Comparison of ENCODE assay signal across 8 cellular contexts in genomic region chr6:138115877-138116660, GRCh38. TPM values are rescaled to one million over a fixed set of nuclear protein-coding genes. Genes with fewer than 3 reads are reported as not detected.
DNase-seq lines count a peak whose midpoint lies in the region; ATAC-seq and TF ChIP-seq lines count a peak whose summit lies in the region.
"Had no signal": no experiment of that assay in that cellular context is flagged by ENCODE, and none has a peak within 500 bp of the region (broad histone marks: within the 10 kb centered on the region; RNA-seq: fewer than 3 reads in every experiment).

No MANE protein-coding gene starts in this region.

- H3K4me2 ChIP-seq in mammary epithelial cell (ENCODE audit: insufficient read depth, low read depth, low read length), result no peak overlapping the region

- no peaks in the 10 kb centered on the region for H3K36me3 ChIP-seq in mammary epithelial cell (ENCODE audit: insufficient read depth, low read length)

- peak overlapping the region; percentile 10 for H3K9ac ChIP-seq in mammary epithelial cell (ENCODE audit: insufficient read depth, low read length)

- H3K27me3 ChIP-seq in mammary epithelial cell (ENCODE audit: insufficient read depth, low read length), result no peaks in the 10 kb centered on the region

- WGBS in mammary epithelial cell (ENCODE audit: low coverage, missing lambda C conversion rate), result 11% methylated on average over 10 of the region's 13 CpGs

- peak; percentile 78 for ATAC-seq in HG02642 (IDR thresholded peaks at IDR 0.05; ENCODE audit: poor library complexity, unreplicated experiment)

- H4K20me1 ChIP-seq in mammary epithelial cell (ENCODE audit: insufficient read depth, low read length), result no peaks in the 10 kb centered on the region

- H3K4me1 ChIP-seq in mammary epithelial cell (ENCODE audit: insufficient read depth, low read length), result no peaks in the 10 kb centered on the region

- DNase-seq in GM10266 (ENCODE audit: extremely low spot score) (peak; percentile 64), NCI-H1436 treated with DMSO at 0.1 percent for 48 hours (lab: John Stamatoyannopoulos, UW) (peak; percentile 32), T follicular helper cell (ENCODE audit: low read depth) (peak; percentile 26), mammary epithelial cell (peak; percentile 44), islet precursor cell (peak; percentile 73)
- DNase-seq in stimulated activated CD4-positive, alpha-beta T cell treated with anti-CD3 and anti-CD28 coated beads, Interleukin-2, amount 100 ng/mL, for 24 hours, result peak; percentile 31 to 42

- peak; percentile 70 for TF ChIP-seq CTCF in GM10266 (IDR thresholded peaks at IDR 0.05; ENCODE audit: control insufficient read depth, insufficient read depth, low read depth, missing control alignments)
- peak; percentile 54 to 65 for TF ChIP-seq CTCF in mammary epithelial cell (conservative IDR thresholded peaks at IDR 0.05 in 1 of 2, IDR thresholded peaks at IDR 0.05 in 1 of 2; ENCODE audit: extremely low read depth in 1 of 2, insufficient read depth in 1 of 2, low read depth in 1 of 2, low read length in 2 of 2)

- peak overlapping the region; percentile 29 for H2AFZ ChIP-seq in mammary epithelial cell (ENCODE audit: low read depth, low read length)

- BruUV-seq in mammary epithelial cell (replicated peaks; lab: Mats Ljungman, UMichigan), result no TSS peak

- H3K27ac ChIP-seq in mammary epithelial cell (ENCODE audit: insufficient read depth, low read depth, low read length), result no peak overlapping the region
- H3K27ac ChIP-seq: epithelial cell of prostate had no signal

- CTCF ChIA-PET in mammary epithelial cell (lab: Charles Lee; ENCODE audit: low non-redundant PET), result interaction anchor here (0.5 kb wide), 1 partner anchor 369 kb away, joined by 4 read pairs; no protein-coding TSS in a partner anchor

- H3K4me3 ChIP-seq in mammary epithelial cell (replicated peaks in 1 of 3; ENCODE audit: insufficient read depth in 1 of 3, low read depth in 2 of 3, low read length in 3 of 3), result no peak overlapping the region

- in situ Hi-C loops in mammary epithelial cell (cut with MboI; ENCODE audit: low sequenced_read_pairs in 2 of 2), result loop anchor here (10.0 to 25.0 kb wide), 7 partner anchors 159 to 646 kb away; partner anchors contain the start of genes CCDC28A (in 2 of the 2) and HEBP2 (in 1 of the 2)

- dilution Hi-C loops in mammary epithelial cell (cut with HindIII; ENCODE audit: low sequenced_read_pairs), result no loop called here

- intact Hi-C loops in mammary epithelial cell (cut with micrococcal nuclease), result loop anchor here (1.0 to 10.0 kb wide), 8 partner anchors 162 to 1249 kb away; no protein-coding TSS in a partner anchor

- no peaks in the 10 kb centered on the region for H3K79me2 ChIP-seq in mammary epithelial cell (ENCODE audit: insufficient read depth, low read length)

- H3K9me3 ChIP-seq in mammary epithelial cell (replicated peaks; ENCODE audit: insufficient read depth, low read length), result no peaks in the 10 kb centered on the region

RNA-seq across cellular contexts. Expression of gene PERP, which starts 8.8 kb away (rescaled TPM):
- total RNA-seq in mammary epithelial cell, result 100 to 1,000 TPM; 266 to 424 TPM
- polyA plus RNA-seq in mammary epithelial cell, result 159 TPM
- 226 TPM for polyA minus RNA-seq in mammary epithelial cell

RNA-seq across cellular contexts. Expression of gene ARFGEF3, which starts 45.7 kb away (rescaled TPM):
- total RNA-seq in mammary epithelial cell, result 1 to 10 TPM; 1.6 to 7.3 TPM
- polyA plus RNA-seq in mammary epithelial cell, result 0.51 TPM
- 2.8 TPM for polyA minus RNA-seq in mammary epithelial cell
